9 cellular contexts compared by ENCODE assay signal in the genomic region with DNA sequence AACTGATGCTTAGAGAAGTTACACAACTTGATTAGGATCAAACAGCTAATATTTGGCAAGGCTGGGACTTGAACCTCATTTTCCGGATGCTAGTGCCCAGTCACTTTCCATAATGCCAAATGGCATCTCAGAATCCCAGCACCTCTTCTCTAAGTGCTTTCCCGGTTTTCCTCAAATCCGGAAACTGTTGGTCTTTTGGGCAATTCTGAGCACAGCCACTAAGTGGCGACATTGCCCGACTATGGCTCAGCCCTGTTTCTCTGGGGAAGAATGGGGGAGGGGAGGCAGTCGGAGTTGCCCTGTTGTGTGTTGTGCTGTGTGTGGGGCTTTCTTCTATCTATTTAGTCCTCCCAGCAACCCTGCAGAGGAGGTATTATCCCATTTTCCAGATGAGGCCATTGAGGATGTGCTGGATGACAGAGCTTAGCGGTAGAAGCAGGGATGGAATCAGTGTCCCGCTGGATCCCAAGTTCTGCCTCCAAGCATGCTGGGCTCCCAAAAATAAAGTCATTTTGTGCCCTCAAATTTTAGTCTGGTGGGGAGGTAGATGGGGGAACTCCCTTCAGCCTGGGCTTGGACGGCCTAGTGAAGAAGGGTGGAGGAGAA.
DNase-seq lines count a peak whose midpoint lies in the region; ATAC-seq and TF ChIP-seq lines count a peak whose summit lies in the region.
"Had no signal": no experiment of that assay in that cellular context is flagged by ENCODE, and none has a peak within 500 bp of the region (broad histone marks: within the 10 kb centered on the region; RNA-seq: fewer than 3 reads in every experiment).

No MANE protein-coding gene starts in this region.

- peaks cover 0 to 2% (median 0%) of the 10 kb centered on the region in 4 donors for H3K27me3 ChIP-seq in liver (ENCODE audit: control insufficient read depth in 4 of 4, insufficient read depth in 4 of 4, low read length in 3 of 4)
- H3K27me3 ChIP-seq in CD8-positive, alpha-beta T cell (ENCODE audit: insufficient read depth, low read length): no peaks in the 10 kb centered on the region
- H3K27me3 ChIP-seq in CD4-positive, alpha-beta memory T cell (ENCODE audit: insufficient read depth, low read length): no peaks in the 10 kb centered on the region

- peak; percentile 91 to 92 for TF ChIP-seq RAD21 in liver (IDR thresholded peaks at IDR 0.05)

- H3K27ac Mint-ChIP-seq in activated CD8-positive, alpha-beta T cell treated with anti-CD3 and anti-CD28 coated beads, Interleukin-2, amount 10 ng/mL, durations not matched to agents 7 days and 5 days: no peak overlapping the region
- no peak overlapping the region for H3K27ac Mint-ChIP-seq in CD8-positive, alpha-beta T cell
- H3K27ac Mint-ChIP-seq in CD4-positive, alpha-beta memory T cell: no peak overlapping the region

- peak; percentile 76 for TF ChIP-seq CTCF in liver (IDR thresholded peaks at IDR 0.05; ENCODE audit: low read depth, low read length, missing input control)
- TF ChIP-seq CTCF in CD8-positive, alpha-beta T cell (IDR thresholded peaks at IDR 0.05): no peak

- H3K4me1 Mint-ChIP-seq in activated CD8-positive, alpha-beta T cell treated with anti-CD3 and anti-CD28 coated beads, Interleukin-2, amount 10 ng/mL, durations not matched to agents 7 days and 5 days (ENCODE audit: low read depth): peaks cover 6% of the 10 kb centered on the region
- no peaks in the 10 kb centered on the region for H3K4me1 Mint-ChIP-seq in CD8-positive, alpha-beta T cell (ENCODE audit: low read depth)
- H3K4me1 Mint-ChIP-seq in CD4-positive, alpha-beta memory T cell: no peaks in the 10 kb centered on the region

- H3K4me3 ChIP-seq in liver (ENCODE audit: low read depth in 1 of 3, low read length in 3 of 3): no peak overlapping the region
- no peak overlapping the region for H3K4me3 ChIP-seq in CD8-positive, alpha-beta T cell (ENCODE audit: low read depth, low read length)
- H3K4me3 ChIP-seq in CD4-positive, alpha-beta memory T cell (ENCODE audit: low read length in 2 of 2): no peak overlapping the region
- H3K4me3 ChIP-seq: thoracic aorta had no signal

- H3K4me3 Mint-ChIP-seq in activated CD8-positive, alpha-beta T cell treated with anti-CD3 and anti-CD28 coated beads, Interleukin-2, amount 10 ng/mL, durations not matched to agents 7 days and 5 days: no peak overlapping the region
- H3K4me3 Mint-ChIP-seq in CD8-positive, alpha-beta T cell: no peak overlapping the region
- no peak overlapping the region for H3K4me3 Mint-ChIP-seq in CD4-positive, alpha-beta memory T cell

- intact Hi-C loops in CD8-positive, alpha-beta T cell (cut with DNase I, micrococcal nuclease): no loop called here
- intact Hi-C loops in CD4-positive, alpha-beta memory T cell (cut with micrococcal nuclease): no loop called here

- peak; percentile 36 for DNase-seq in stimulated activated CD4-positive, alpha-beta T cell treated with anti-CD3 and anti-CD28 coated beads, Interleukin-15, amount 100 ng/mL, for 24 hours
- no peak for DNase-seq in stimulated activated CD4-positive, alpha-beta T cell treated with anti-CD3 and anti-CD28 coated beads, Interleukin-4, amount 100 ng/mL, for 24 hours
- DNase-seq in NCI-H2029 (lab: John Stamatoyannopoulos, UW) (peak; percentile 33), HPDE6-E6E7 (ENCODE audit: extremely low spot score) (no peak)
- DNase-seq in activated CD8-positive, alpha-beta T cell treated with anti-CD3 and anti-CD28 coated beads, Interleukin-2, amount 10 ng/mL, durations not matched to agents 7 days and 5 days: peak; percentile 38
- no peak for DNase-seq in CD8-positive, alpha-beta T cell
- DNase-seq in CD4-positive, alpha-beta memory T cell: no peak

- CTCF ChIA-PET in activated CD8-positive, alpha-beta T cell treated with anti-CD3 and anti-CD28 coated beads, Interleukin-2, amount 10 ng/mL, durations not matched to agents 7 days and 5 days (lab: Charles Lee): interaction anchor here (0.7 to 1.4 kb wide), 7 partner anchors 8 to 126 kb away, joined by 3 to 6 read pairs (median 3); no protein-coding TSS in a partner anchor
- CTCF ChIA-PET in CD8-positive, alpha-beta T cell (lab: Charles Lee): no interaction called here
- CTCF ChIA-PET in CD4-positive, alpha-beta memory T cell (lab: Charles Lee; ENCODE audit: partially characterized antibody): no interaction called here

- POLR2A ChIA-PET in activated CD8-positive, alpha-beta T cell treated with anti-CD3 and anti-CD28 coated beads, Interleukin-2, amount 10 ng/mL, durations not matched to agents 7 days and 5 days (lab: Charles Lee): no interaction called here
- POLR2A ChIA-PET in CD8-positive, alpha-beta T cell (lab: Charles Lee): no interaction called here
- POLR2A ChIA-PET in CD4-positive, alpha-beta memory T cell (lab: Charles Lee; ENCODE audit: partially characterized antibody): no interaction called here

- no peak for ATAC-seq in activated CD8-positive, alpha-beta T cell treated with anti-CD3 and anti-CD28 coated beads, Interleukin-2, amount 10 ng/mL, durations not matched to agents 7 days and 5 days
- ATAC-seq in CD8-positive, alpha-beta T cell: no peak

- no peak overlapping the region for H3K27ac ChIP-seq in liver (ENCODE audit: low read depth in 1 of 2, low read length in 2 of 2)
- no peak overlapping the region for H3K27ac ChIP-seq in CD8-positive, alpha-beta T cell (ENCODE audit: low read depth, low read length)
- no peak overlapping the region for H3K27ac ChIP-seq in CD4-positive, alpha-beta memory T cell (ENCODE audit: low read depth, low read length)
- H3K27ac ChIP-seq: thoracic aorta had no signal

- no peak overlapping the region for H3K9ac ChIP-seq in liver (ENCODE audit: low read depth in 1 of 2, low read length in 2 of 2)

- H3K36me3 Mint-ChIP-seq in activated CD8-positive, alpha-beta T cell treated with anti-CD3 and anti-CD28 coated beads, Interleukin-2, amount 10 ng/mL, durations not matched to agents 7 days and 5 days (ENCODE audit: low read depth): no peaks in the 10 kb centered on the region
- H3K36me3 Mint-ChIP-seq in CD8-positive, alpha-beta T cell: no peaks in the 10 kb centered on the region
- H3K36me3 Mint-ChIP-seq in CD4-positive, alpha-beta memory T cell: no peaks in the 10 kb centered on the region

- H3K9me3 ChIP-seq in liver (ENCODE audit: control insufficient read depth in 4 of 4, low read length in 3 of 4): no peaks in the 10 kb centered on the region
- H3K9me3 ChIP-seq in CD8-positive, alpha-beta T cell (ENCODE audit: low read length): no peaks in the 10 kb centered on the region
- H3K9me3 ChIP-seq in CD4-positive, alpha-beta memory T cell (ENCODE audit: control insufficient read depth in 1 of 2, low read length in 2 of 2): no peaks in the 10 kb centered on the region
- H3K9me3 ChIP-seq: thoracic aorta had no signal

- 33% methylated on average over 9 of the region's 9 CpGs for WGBS in liver

- H3K27me3 Mint-ChIP-seq in activated CD8-positive, alpha-beta T cell treated with anti-CD3 and anti-CD28 coated beads, Interleukin-2, amount 10 ng/mL, durations not matched to agents 7 days and 5 days (ENCODE audit: low read depth): peaks cover 15% of the 10 kb centered on the region
- peaks cover 21% of the 10 kb centered on the region for H3K27me3 Mint-ChIP-seq in CD8-positive, alpha-beta T cell (ENCODE audit: low read depth)
- H3K27me3 Mint-ChIP-seq in CD4-positive, alpha-beta memory T cell: peaks cover 13 to 31% of the 10 kb centered on the region in 2 donors

- no peaks in the 10 kb centered on the region for H3K4me1 ChIP-seq in liver (ENCODE audit: control insufficient read depth in 4 of 4, insufficient read depth in 4 of 4, low read length in 3 of 4)
- no peaks in the 10 kb centered on the region for H3K4me1 ChIP-seq in CD8-positive, alpha-beta T cell (ENCODE audit: insufficient read depth, low read length)
- no peaks in the 10 kb centered on the region for H3K4me1 ChIP-seq in CD4-positive, alpha-beta memory T cell (ENCODE audit: insufficient read depth, low read length)

- no peaks in the 10 kb centered on the region for H3K9me3 Mint-ChIP-seq in activated CD8-positive, alpha-beta T cell treated with anti-CD3 and anti-CD28 coated beads, Interleukin-2, amount 10 ng/mL, durations not matched to agents 7 days and 5 days (ENCODE audit: insufficient read depth)
- no peaks in the 10 kb centered on the region for H3K9me3 Mint-ChIP-seq in CD8-positive, alpha-beta T cell
- H3K9me3 Mint-ChIP-seq in CD4-positive, alpha-beta memory T cell: peaks cover 0 to 2% (median 0%) of the 10 kb centered on the region in 8 donors

- H3K36me3 ChIP-seq in liver (ENCODE audit: control insufficient read depth in 4 of 4, insufficient read depth in 3 of 4, low read depth in 1 of 4, low read length in 3 of 4): no peaks in the 10 kb centered on the region
- no peaks in the 10 kb centered on the region for H3K36me3 ChIP-seq in CD8-positive, alpha-beta T cell (ENCODE audit: insufficient read depth, low read length)
- H3K36me3 ChIP-seq in CD4-positive, alpha-beta memory T cell (ENCODE audit: insufficient read depth, low read length): no peaks in the 10 kb centered on the region
- H3K36me3 ChIP-seq: thoracic aorta had no signal

TF ChIP-seq in liver, 16 proteins besides CTCF, POLR2A, EP300 and RAD21 (continues in another document):
- TF ChIP-seq NR2F2 (IDR thresholded peaks at IDR 0.05) (no peak), GABPA (IDR thresholded peaks at IDR 0.05 in 1 of 2, conservative IDR thresholded peaks at IDR 0.05 in 1 of 2) (no peak), JUND (IDR thresholded peaks at IDR 0.05) (no peak), TAF1 (conservative IDR thresholded peaks at IDR 0.05) (no peak), RXRA (IDR thresholded peaks at IDR 0.05) (no peak), YY1 (IDR thresholded peaks at IDR 0.05) (no peak), HNF4G (IDR thresholded peaks at IDR 0.05) (no peak), SP1 (IDR thresholded peaks at IDR 0.05) (no peak), FOXA1 (IDR thresholded peaks at IDR 0.05) (no peak)
- TF ChIP-seq, protein P1, sequence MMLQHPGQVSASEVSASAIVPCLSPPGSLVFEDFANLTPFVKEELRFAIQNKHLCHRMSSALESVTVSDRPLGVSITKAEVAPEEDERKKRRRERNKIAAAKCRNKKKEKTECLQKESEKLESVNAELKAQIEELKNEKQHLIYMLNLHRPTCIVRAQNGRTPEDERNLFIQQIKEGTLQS (IDR thresholded peaks at IDR 0.05): no peak
- TF ChIP-seq, protein P2, sequence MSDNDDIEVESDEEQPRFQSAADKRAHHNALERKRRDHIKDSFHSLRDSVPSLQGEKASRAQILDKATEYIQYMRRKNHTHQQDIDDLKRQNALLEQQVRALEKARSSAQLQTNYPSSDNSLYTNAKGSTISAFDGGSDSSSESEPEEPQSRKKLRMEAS (IDR thresholded peaks at IDR 0.05): no peak

Comparison
In these comparisons a context has a peak if more than half of its experiments do, and no peak if none do; other contexts are left out.
1. DNase-seq: peak in stimulated activated CD4-positive, alpha-beta T cell treated with anti-CD3 and anti-CD28 coated beads, Interleukin-15, amount 100 ng/mL, for 24 hours (single experiment), NCI-H2029 (single experiment) and activated CD8-positive, alpha-beta T cell treated with anti-CD3 and anti-CD28 coated beads, Interleukin-2, amount 10 ng/mL, durations not matched to agents 7 days and 5 days (single experiment); none in stimulated activated CD4-positive, alpha-beta T cell treated with anti-CD3 and anti-CD28 coated beads, Interleukin-4, amount 100 ng/mL, for 24 hours (single experiment), CD8-positive, alpha-beta T cell (0 of 7), CD4-positive, alpha-beta memory T cell (0 of 5) and HPDE6-E6E7 (single experiment).